15 cellular contexts compared by ENCODE assay signal in the genomic region with DNA sequence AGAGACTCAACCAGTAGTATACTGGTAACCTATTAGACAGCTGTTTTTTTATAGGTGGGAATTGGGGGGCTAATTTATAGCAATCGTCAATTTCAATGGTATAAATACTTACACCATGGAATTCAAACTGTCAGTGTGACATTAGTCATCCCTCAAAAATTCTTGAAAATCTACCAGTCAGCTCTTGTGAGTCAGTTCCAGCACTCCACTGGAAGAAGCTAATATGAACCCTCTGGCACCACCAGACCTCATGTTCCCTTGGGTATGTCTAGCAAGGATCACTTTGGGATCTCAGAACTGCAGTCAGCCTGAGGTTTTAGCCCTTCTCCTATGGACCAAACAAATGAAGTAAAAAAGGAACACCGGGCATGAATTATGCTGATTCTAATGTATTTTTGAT. TPM values are rescaled to one million over a fixed set of nuclear protein-coding genes. Genes with fewer than 3 reads are reported as not detected.
A peak's percentile ranks its signal among the peaks of the same experiment; 100 is the strongest.
DNase-seq lines count a peak whose midpoint lies in the region; ATAC-seq, FAIRE-seq and TF ChIP-seq lines count a peak whose summit lies in the region.
"Had no signal": no experiment of that assay in that cellular context is flagged by ENCODE, and none has a peak within 500 bp of the region (broad histone marks: within the 10 kb centered on the region; RNA-seq: fewer than 3 reads in every experiment).

No MANE protein-coding gene starts in this region.

- peak overlapping the region; percentile 32; the same call in 1 of the 2 replicates for H3K4me3 ChIP-seq in ACC112 (ENCODE audit: low read depth, low read length)
- no peak overlapping the region for H3K4me3 ChIP-seq in astrocyte (ENCODE audit: insufficient read depth, low read depth, low read length)
- H3K4me3 ChIP-seq: K562, thyroid gland had no signal

- no peak for ATAC-seq in stimulated activated memory B cell treated with anti-CD40 and anti-IgM and Interleukin-4, amounts not matched to agents 10 μg/mL and 1 μg/mL and 100 μg/mL, for 72 hours
- ATAC-seq: K562 had no signal

- H3K9me3 ChIP-seq in astrocyte (ENCODE audit: insufficient read depth, low read depth, low read length): no peaks in the 10 kb centered on the region
- H3K9me3 ChIP-seq: thyroid gland had no signal

- H3K36me3 ChIP-seq in ACC112 (ENCODE audit: insufficient read depth, low read length) (no peaks in the 10 kb centered on the region), astrocyte (ENCODE audit: insufficient read depth, low read length) (no peaks in the 10 kb centered on the region)
- H3K36me3 ChIP-seq: thyroid gland had no signal

- H3K4me1 ChIP-seq in ACC112 (ENCODE audit: control insufficient read depth, insufficient read depth, low read length, unreplicated experiment): peaks cover 51% of the 10 kb centered on the region
- peaks cover 31% of the 10 kb centered on the region for H3K4me1 ChIP-seq in astrocyte (ENCODE audit: insufficient read depth, low read length)

- H4K20me1 ChIP-seq in astrocyte (ENCODE audit: insufficient read depth, low read length): no peaks in the 10 kb centered on the region

- no peak overlapping the region for H3K9ac ChIP-seq in astrocyte (ENCODE audit: low read length)

- peak overlapping the region; percentile 63 for H3K4me3 Mint-ChIP-seq in astrocyte (ENCODE audit: unreplicated experiment)
- no peak overlapping the region for H3K4me3 Mint-ChIP-seq in stimulated activated memory B cell treated with anti-CD40 and anti-IgM and Interleukin-4, amounts not matched to agents 10 μg/mL and 1 μg/mL and 100 μg/mL, for 72 hours
- H3K4me3 Mint-ChIP-seq: nephron had no signal

- no peaks in the 10 kb centered on the region for H3K9me3 Mint-ChIP-seq in astrocyte (ENCODE audit: unreplicated experiment)
- H3K9me3 Mint-ChIP-seq in stimulated activated memory B cell treated with anti-CD40 and anti-IgM and Interleukin-4, amounts not matched to agents 10 μg/mL and 1 μg/mL and 100 μg/mL, for 72 hours: peaks cover 4% of the 10 kb centered on the region
- H3K9me3 Mint-ChIP-seq: nephron had no signal

- H3K27me3 Mint-ChIP-seq in astrocyte (ENCODE audit: low read depth, unreplicated experiment): no peaks in the 10 kb centered on the region
- peaks cover 14% of the 10 kb centered on the region for H3K27me3 Mint-ChIP-seq in stimulated activated memory B cell treated with anti-CD40 and anti-IgM and Interleukin-4, amounts not matched to agents 10 μg/mL and 1 μg/mL and 100 μg/mL, for 72 hours

- peak; percentile 88 for DNase-seq in HT1080 (ENCODE audit: low read depth)
- peak; percentile 80 for DNase-seq in astrocyte (ENCODE audit: low read depth)
- peak; percentile 87 for DNase-seq in iris pigment epithelial cell (ENCODE audit: low read depth)
- DNase-seq in SHP77 treated with DMSO at 0.1 percent for 48 hours (lab: John Stamatoyannopoulos, UW): no peak
- DNase-seq in NCI-H2081 (lab: John Stamatoyannopoulos, UW): no peak
- DNase-seq in inferior parietal cortex (ENCODE audit: extremely low spot score): no peak
- DNase-seq: activated CD4-positive, alpha-beta T cell treated with anti-CD3 and anti-CD28 coated beads, Interleukin-2, amount 50 U/mL, for 48 hours; DND-41; NCI-H2029 treated with DMSO at 0.1 percent for 48 hours; thyroid gland had no signal

- H3K79me2 ChIP-seq in ACC112 (ENCODE audit: control insufficient read depth, insufficient read depth, low read length, unreplicated experiment) (no peaks in the 10 kb centered on the region), astrocyte (ENCODE audit: insufficient read depth, low read length) (no peaks in the 10 kb centered on the region)

- FAIRE-seq in astrocyte (lab: Jason Lieb, UNC): peak; percentile 84
- FAIRE-seq: colon, K562 had no signal

- H2AFZ ChIP-seq in ACC112 (ENCODE audit: low read length, unreplicated experiment) (no peak overlapping the region), astrocyte (ENCODE audit: low read depth, low read length) (no peak overlapping the region)

- H3K27me3 ChIP-seq in ACC112 (ENCODE audit: insufficient read depth, low read length) (no peaks in the 10 kb centered on the region), astrocyte (ENCODE audit: insufficient read depth, low read length) (no peaks in the 10 kb centered on the region)
- H3K27me3 ChIP-seq: thyroid gland had no signal

- peaks cover 53% of the 10 kb centered on the region for H3K4me1 Mint-ChIP-seq in astrocyte (ENCODE audit: low read depth, unreplicated experiment)
- H3K4me1 Mint-ChIP-seq in stimulated activated memory B cell treated with anti-CD40 and anti-IgM and Interleukin-4, amounts not matched to agents 10 μg/mL and 1 μg/mL and 100 μg/mL, for 72 hours: peaks cover 10% of the 10 kb centered on the region

- TF ChIP-seq CTCF in astrocyte (IDR thresholded peaks at IDR 0.05; ENCODE audit: insufficient read depth, low read depth, low read length): no peak

- H3K27ac ChIP-seq in ACC112 (ENCODE audit: low read depth, low read length): peak overlapping the region; percentile 83
- peak overlapping the region; percentile 70 for H3K27ac ChIP-seq in astrocyte (ENCODE audit: low read depth, low read length)
- H3K27ac ChIP-seq: thyroid gland had no signal

- H3K4me2 ChIP-seq in astrocyte (ENCODE audit: low read length): peak overlapping the region; percentile 45

- no peaks in the 10 kb centered on the region for H3K36me3 Mint-ChIP-seq in astrocyte (ENCODE audit: low read depth, unreplicated experiment)
- H3K36me3 Mint-ChIP-seq in stimulated activated memory B cell treated with anti-CD40 and anti-IgM and Interleukin-4, amounts not matched to agents 10 μg/mL and 1 μg/mL and 100 μg/mL, for 72 hours: no peaks in the 10 kb centered on the region

- H3K27ac Mint-ChIP-seq in astrocyte (ENCODE audit: unreplicated experiment): peak overlapping the region; percentile 95
- no peak overlapping the region for H3K27ac Mint-ChIP-seq in stimulated activated memory B cell treated with anti-CD40 and anti-IgM and Interleukin-4, amounts not matched to agents 10 μg/mL and 1 μg/mL and 100 μg/mL, for 72 hours
- H3K27ac Mint-ChIP-seq: nephron had no signal

RNA-seq across cellular contexts. Expression of gene UACA, which starts 11.8 kb away (rescaled TPM):
- total RNA-seq in HT1080 (2014; rRNA removed; shearing (Covaris generic)): 38.9 and 56.1 TPM in 2 replicates
- polyA plus RNA-seq in HT1080 (2015; cell fraction: cytosol; rRNA removed): 30.4 and 40.3 TPM in 2 replicates
- polyA plus RNA-seq in HT1080 (2015; cell fraction: nucleus; rRNA removed): 211 and 226 TPM in 2 replicates
- 168 and 200 TPM in 2 replicates for total RNA-seq in astrocyte

Comparison
In these comparisons a context has a peak if more than half of its experiments do, and no peak if none do; other contexts are left out.
1. DNase-seq: peak in HT1080 (single experiment), astrocyte (single experiment) and iris pigment epithelial cell (single experiment); none in SHP77 treated with DMSO at 0.1 percent for 48 hours (single experiment), NCI-H2081 (0 of 2) and inferior parietal cortex (single experiment).